In the genomic region with DNA sequence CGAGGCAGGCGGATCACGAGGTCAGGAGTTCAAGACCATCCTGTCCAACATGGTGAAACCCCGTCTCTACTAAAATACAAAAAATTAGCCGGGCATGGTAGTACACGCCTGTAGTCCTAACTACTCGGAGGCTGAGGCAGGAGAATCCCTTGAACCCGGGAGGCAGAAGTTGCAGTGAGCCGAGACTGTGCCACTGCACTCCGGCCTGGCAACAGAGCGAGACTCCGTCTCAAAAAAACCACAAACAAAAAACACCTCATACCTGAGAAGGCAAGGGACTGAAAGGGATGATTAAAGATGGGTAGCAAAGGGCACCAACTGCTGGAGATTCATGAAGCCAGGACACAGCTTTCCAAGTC, we compare ENCODE assay signal across 9 cellular contexts. TPM values are rescaled to one million over a fixed set of nuclear protein-coding genes. Genes with fewer than 3 reads are reported as not detected.
DNase-seq lines count a peak whose midpoint lies in the region; ATAC-seq, FAIRE-seq and TF ChIP-seq lines count a peak whose summit lies in the region.
"Not testable (repeated sequence)": the region's sequence is repeated elsewhere in the genome, so short reads cannot be mapped to it uniquely, and the experiment has no call there.
"Had no signal": no experiment of that assay in that cellular context is flagged by ENCODE, and none has a peak within 500 bp of the region (broad histone marks: within the 10 kb centered on the region; RNA-seq: fewer than 3 reads in every experiment).

No MANE protein-coding gene starts in this region.

- peaks cover 41% of the 10 kb centered on the region for H3K27me3 Mint-ChIP-seq in neural crest cell (ENCODE audit: low read depth)

- peak overlapping the region; percentile 9 for H3K27ac Mint-ChIP-seq in neural crest cell (ENCODE audit: unreplicated experiment)

- TSS peak; percentile 59 for BruUV-seq in HepG2 (replicated peaks; lab: Mats Ljungman, UMichigan)

- H3K4me1 ChIP-seq in OCI-LY3 (ENCODE audit: low read length); spleen: not testable (repeated sequence)
- peaks cover 58% of the 10 kb centered on the region for H3K4me1 ChIP-seq in HepG2 (ENCODE audit: insufficient read depth, low read length)

- in situ Hi-C loops in HepG2 (cut with HindIII; ENCODE audit: extremely low pct_ligation_motif_present, low pct_unique_long_range_greater_than_20kb): not testable (repeated sequence)

- H3K27ac ChIP-seq in OCI-LY3 (ENCODE audit: low read length); spleen: not testable (repeated sequence)
- peak overlapping the region; percentile 88 for H3K27ac ChIP-seq in cingulate gyrus (ENCODE audit: low read depth, low read length)
- peak overlapping the region; percentile 100 for H3K27ac ChIP-seq in HepG2 (ENCODE audit: extremely low read length, insufficient read depth, low read length)

- not testable (repeated sequence) for H3K9me3 Mint-ChIP-seq in neural crest cell

- not testable (repeated sequence) for DNase-seq in HepG2 (ENCODE audit: low spot score); neural crest cell (ENCODE audit: low read depth, low spot score)
- DNase-seq in spleen: peak; percentile 6

- H3K4me2 ChIP-seq in OCI-LY3 (ENCODE audit: low read length): not testable (repeated sequence)
- H3K4me2 ChIP-seq in HepG2 (ENCODE audit: low read depth, low read length): peak overlapping the region; percentile 99

- H3K4me1 Mint-ChIP-seq in neural crest cell: not testable (repeated sequence)

- H3K36me3 Mint-ChIP-seq in neural crest cell (ENCODE audit: low read depth): not testable (repeated sequence)

- not testable (repeated sequence) for FAIRE-seq in HepG2 (lab: Jason Lieb, UNC)

- H4K20me1 ChIP-seq in OCI-LY3 (ENCODE audit: insufficient read depth, low read length); HepG2 (ENCODE audit: insufficient read depth, low read length): not testable (repeated sequence)

- intact Hi-C loops in HepG2 (cut with micrococcal nuclease; ENCODE audit: unreplicated experiment): loop anchor here (1.0 to 2.0 kb wide), 5 partner anchors 14 to 69 kb away; partner anchors contain the start of genes GDF9, KIF3A, SEPTIN8 and UQCRQ
- intact Hi-C loops in spleen (cut with DNase I; ENCODE audit: low total_unique reads): not testable (repeated sequence)

- H3K9me3 ChIP-seq in OCI-LY3 (ENCODE audit: insufficient read depth, low read length); HepG2 (ENCODE audit: low read length); spleen: not testable (repeated sequence)

- H2AFZ ChIP-seq in OCI-LY3 (ENCODE audit: low read depth, low read length): 0 out of 2 replicates have a peak overlapping the region, but pooled peaks have one; percentile 7
- H2AFZ ChIP-seq in HepG2 (ENCODE audit: low read length): not testable (repeated sequence)

- H3K4me3 Mint-ChIP-seq in neural crest cell: not testable (repeated sequence)

- TF ChIP-seq CTCF in OCI-LY3 (IDR thresholded peaks at IDR 0.05; ENCODE audit: low read depth, low read length); HepG2 (CRISPR knock-in tag; IDR thresholded peaks at IDR 0.05); neural crest cell (conservative IDR thresholded peaks at IDR 0.05); spleen (IDR thresholded peaks at IDR 0.05 in 8 of 11, conservative IDR thresholded peaks at IDR 0.05 in 3 of 11): not testable (repeated sequence)

- H3K9ac ChIP-seq in OCI-LY3 (ENCODE audit: low read length): not testable (repeated sequence)
- peak overlapping the region; percentile 99 for H3K9ac ChIP-seq in HepG2 (ENCODE audit: insufficient read depth, low read depth, low read length)

- not testable (repeated sequence) for ATAC-seq in HepG2

- TF ChIP-seq EP300 in HepG2 (IDR thresholded peaks at IDR 0.05; ENCODE audit: low read depth in 2 of 2, low read length in 2 of 2); HepG2 (CRISPR knock-in tag; IDR thresholded peaks at IDR 0.05; ENCODE audit: borderline replicate concordance): not testable (repeated sequence)

- TF ChIP-seq POLR2A in HepG2 (IDR thresholded peaks at IDR 0.05; ENCODE audit: insufficient read depth in 1 of 2, low read depth in 2 of 2, low read length in 2 of 2); spleen (IDR thresholded peaks at IDR 0.05): not testable (repeated sequence)

- POLR2A ChIA-PET in HepG2 (lab: Yijun Ruan, JAX): interaction anchor here (0.8 to 5.8 kb wide), 24 partner anchors 8 to 245 kb away, joined by 3 to 176 read pairs (median 8); partner anchors contain the start of genes GDF9, HSPA4, IL4 and KIF3A

- CTCF ChIA-PET in HepG2 (lab: Yijun Ruan, JAX; ENCODE audit: low intra/inter-chr PET ratio, low total read pairs): interaction anchor here (0.8 to 2.6 kb wide), 3 partner anchors 13 to 76 kb away, joined by 4 to 54 read pairs (median 4); no protein-coding TSS in a partner anchor

- not testable (repeated sequence) for H3K4me3 ChIP-seq in OCI-LY3 (ENCODE audit: low read length); spleen
- H3K4me3 ChIP-seq in HepG2 (replicated peaks in 1 of 3; ENCODE audit: insufficient read depth in 1 of 3, low read depth in 2 of 3, low read length in 3 of 3): peak overlapping the region; percentile 64 to 85 (median 82)

- not testable (repeated sequence) for H3K27me3 ChIP-seq in OCI-LY3 (ENCODE audit: low read depth, low read length); HepG2 (ENCODE audit: control insufficient read depth in 1 of 2, insufficient read depth in 2 of 2, low read length in 2 of 2)
- H3K27me3 ChIP-seq in spleen (replicated peaks in 1 of 7): peaks cover 0 to 53% (median 29%) of the 10 kb centered on the region in 7 donors

- under 1% methylated on average over 12 of the region's 12 CpGs for WGBS in HepG2 (ENCODE audit: low lambda C conversion rate)
- 91 to 97% (median 95%) methylated on average over 12 of the region's 12 CpGs for WGBS in spleen, 5 donors

- not testable (repeated sequence) for TF ChIP-seq RAD21 in HepG2 (CRISPR knock-in tag; IDR thresholded peaks at IDR 0.05)

- H3K79me2 ChIP-seq in OCI-LY3 (ENCODE audit: low read length): not testable (repeated sequence)
- H3K79me2 ChIP-seq in HepG2 (ENCODE audit: insufficient read depth, low read length): peaks cover 12% of the 10 kb centered on the region

- H3K36me3 ChIP-seq in OCI-LY3 (replicated peaks; ENCODE audit: low read depth, low read length); HepG2 (replicated peaks in 1 of 2; ENCODE audit: control insufficient read depth in 1 of 2, insufficient read depth in 2 of 2, low read length in 2 of 2); spleen: not testable (repeated sequence)

RNA-seq across cellular contexts. Expression of gene SOWAHA, which starts 6.3 kb away (rescaled TPM):
- total RNA-seq in HepG2 (2016; rRNA removed; fragmentation: Illumina TruSeq; extraction: Trizol) (1.9 and 2.0 TPM in 2 replicates), neural crest cell (not detected in 2 replicates), spleen (not detected)
- 0.35 and 0.40 TPM in 2 replicates for total RNA-seq in HepG2 (2016; cell fraction: cytosol; rRNA removed; fragmentation: Illumina TruSeq; extraction: Trizol; ENCODE audit: low read depth)
- total RNA-seq in HepG2 (2016; cell fraction: insoluble cytoplasmic fraction; rRNA removed; fragmentation: Illumina TruSeq; extraction: Trizol): 2.0 and 2.2 TPM in 2 replicates
- total RNA-seq in HepG2 (2016; cell fraction: membrane; rRNA removed; fragmentation: Illumina TruSeq; extraction: Trizol): 1.4 and 1.6 TPM in 2 replicates
- total RNA-seq in HepG2 (2016; cell fraction: nucleus; rRNA removed; fragmentation: Illumina TruSeq; extraction: Trizol): 1.1 and 1.6 TPM in 2 replicates
- polyA plus RNA-seq in HepG2 (2011; rRNA removed) (0.82 and 0.95 TPM in 2 replicates), spleen (under 1 TPM; 0.03 to 0.56 (median 0.24) TPM)
- 0.88 and 1.0 TPM in 2 replicates for polyA plus RNA-seq in HepG2 (2011; cell fraction: cytosol; rRNA removed)
- polyA plus RNA-seq in HepG2 (2011; cell fraction: nucleus; rRNA removed): 0.57 and 0.77 TPM in 2 replicates
- polyA plus RNA-seq in HepG2 (2012): 0.73 and 0.79 TPM in 2 replicates
- 0.28 and 0.41 TPM in 2 replicates for polyA plus RNA-seq in HepG2 (2016; cell fraction: cytosol; fragmentation: Illumina TruSeq; extraction: Trizol; ENCODE audit: low read depth)
- polyA plus RNA-seq in HepG2 (2016; cell fraction: insoluble cytoplasmic fraction; fragmentation: Illumina TruSeq; extraction: Trizol; ENCODE audit: low read depth): 2.7 and 2.9 TPM in 2 replicates
- polyA plus RNA-seq in HepG2 (2016; cell fraction: membrane; fragmentation: Illumina TruSeq; extraction: Trizol; ENCODE audit: low read depth): 1.2 and 1.3 TPM in 2 replicates
- 1.7 and 1.8 TPM in 2 replicates for polyA plus RNA-seq in HepG2 (2016; cell fraction: nucleus; fragmentation: Illumina TruSeq; extraction: Trizol; ENCODE audit: insufficient read depth, low read depth)
- 2.2 TPM in 1 of 2 replicates, not detected in the other for polyA minus RNA-seq in HepG2 (2011; rRNA and poly(A)+ RNA removed; ENCODE audit: low replicate concordance)
- 0.49 and 1.1 TPM in 2 replicates for polyA minus RNA-seq in HepG2 (2011; cell fraction: cytosol; rRNA and poly(A)+ RNA removed)
- polyA minus RNA-seq in HepG2 (2011; cell fraction: nucleus; rRNA and poly(A)+ RNA removed): 0.62 and 0.64 TPM in 2 replicates
- total RNA-seq: CD8-positive, alpha-beta T cell; OCI-LY7; RPMI7951 had no signal

RNA-seq across cellular contexts. Expression of gene SHROOM1, which starts 23.7 kb away (rescaled TPM):
- total RNA-seq in HepG2 (2016; rRNA removed; fragmentation: Illumina TruSeq; extraction: Trizol) (8.9 and 18.2 TPM in 2 replicates), neural crest cell (5.7 and 6.5 TPM in 2 replicates), spleen (10 to 100 TPM in 2 of 7 donors, 1 to 10 TPM in 5; 1.8 to 26.1 (median 4.0) TPM)
- total RNA-seq in HepG2 (2016; cell fraction: cytosol; rRNA removed; fragmentation: Illumina TruSeq; extraction: Trizol; ENCODE audit: low read depth): 2.9 and 3.0 TPM in 2 replicates
- total RNA-seq in HepG2 (2016; cell fraction: insoluble cytoplasmic fraction; rRNA removed; fragmentation: Illumina TruSeq; extraction: Trizol): 8.5 and 16.1 TPM in 2 replicates
- total RNA-seq in HepG2 (2016; cell fraction: membrane; rRNA removed; fragmentation: Illumina TruSeq; extraction: Trizol): 6.2 and 8.3 TPM in 2 replicates
- 14.0 and 18.5 TPM in 2 replicates for total RNA-seq in HepG2 (2016; cell fraction: nucleus; rRNA removed; fragmentation: Illumina TruSeq; extraction: Trizol)
- polyA plus RNA-seq in HepG2 (2011; rRNA removed) (25.7 and 34.5 TPM in 2 replicates), spleen (1 to 10 TPM; 1.1 to 2.8 (median 1.4) TPM)
- polyA plus RNA-seq in HepG2 (2011; cell fraction: cytosol; rRNA removed): 18.4 and 21.6 TPM in 2 replicates
- 60.0 and 62.0 TPM in 2 replicates for polyA plus RNA-seq in HepG2 (2011; cell fraction: nucleus; rRNA removed)
- 12.5 and 16.7 TPM in 2 replicates for polyA plus RNA-seq in HepG2 (2012)
- polyA plus RNA-seq in HepG2 (2016; cell fraction: cytosol; fragmentation: Illumina TruSeq; extraction: Trizol; ENCODE audit: low read depth): 2.1 and 2.2 TPM in 2 replicates
- 11.5 and 14.1 TPM in 2 replicates for polyA plus RNA-seq in HepG2 (2016; cell fraction: insoluble cytoplasmic fraction; fragmentation: Illumina TruSeq; extraction: Trizol; ENCODE audit: low read depth)
- polyA plus RNA-seq in HepG2 (2016; cell fraction: membrane; fragmentation: Illumina TruSeq; extraction: Trizol; ENCODE audit: low read depth): 4.6 and 5.0 TPM in 2 replicates
- polyA plus RNA-seq in HepG2 (2016; cell fraction: nucleus; fragmentation: Illumina TruSeq; extraction: Trizol; ENCODE audit: insufficient read depth, low read depth): 52.3 and 58.0 TPM in 2 replicates
- polyA minus RNA-seq in HepG2 (2011; rRNA and poly(A)+ RNA removed; ENCODE audit: low replicate concordance): 10.1 and 31.5 TPM in 2 replicates
- polyA minus RNA-seq in HepG2 (2011; cell fraction: cytosol; rRNA and poly(A)+ RNA removed): 14.4 and 20.5 TPM in 2 replicates
- polyA minus RNA-seq in HepG2 (2011; cell fraction: nucleus; rRNA and poly(A)+ RNA removed): 29.1 and 42.4 TPM in 2 replicates

RNA-seq across cellular contexts. Expression of gene SEPTIN8, which starts 29.7 kb away (rescaled TPM):
- total RNA-seq in HepG2 (2016; rRNA removed; fragmentation: Illumina TruSeq; extraction: Trizol) (49.9 and 50.7 TPM in 2 replicates), neural crest cell (71.1 and 71.4 TPM in 2 replicates), spleen (10 to 100 TPM; 11.5 to 29.8 (median 19.8) TPM)
- 13.3 and 15.3 TPM in 2 replicates for total RNA-seq in HepG2 (2016; cell fraction: cytosol; rRNA removed; fragmentation: Illumina TruSeq; extraction: Trizol; ENCODE audit: low read depth)
- 44.4 and 46.1 TPM in 2 replicates for total RNA-seq in HepG2 (2016; cell fraction: insoluble cytoplasmic fraction; rRNA removed; fragmentation: Illumina TruSeq; extraction: Trizol)
- 36.1 and 39.7 TPM in 2 replicates for total RNA-seq in HepG2 (2016; cell fraction: membrane; rRNA removed; fragmentation: Illumina TruSeq; extraction: Trizol)
- 44.2 and 49.8 TPM in 2 replicates for total RNA-seq in HepG2 (2016; cell fraction: nucleus; rRNA removed; fragmentation: Illumina TruSeq; extraction: Trizol)
- polyA plus RNA-seq in HepG2 (2011; rRNA removed) (41.4 and 52.4 TPM in 2 replicates), spleen (10 to 100 TPM in 1 of 3 donors, 1 to 10 TPM in 2; 6.1 to 13.3 (median 7.5) TPM)
- polyA plus RNA-seq in HepG2 (2011; cell fraction: cytosol; rRNA removed): 28.0 and 28.2 TPM in 2 replicates
- polyA plus RNA-seq in HepG2 (2011; cell fraction: nucleus; rRNA removed): 111 and 114 TPM in 2 replicates
- polyA plus RNA-seq in HepG2 (2012): 25.3 and 37.5 TPM in 2 replicates
- 13.8 and 15.1 TPM in 2 replicates for polyA plus RNA-seq in HepG2 (2016; cell fraction: cytosol; fragmentation: Illumina TruSeq; extraction: Trizol; ENCODE audit: low read depth)
- polyA plus RNA-seq in HepG2 (2016; cell fraction: insoluble cytoplasmic fraction; fragmentation: Illumina TruSeq; extraction: Trizol; ENCODE audit: low read depth): 42.4 and 53.4 TPM in 2 replicates
- polyA plus RNA-seq in HepG2 (2016; cell fraction: membrane; fragmentation: Illumina TruSeq; extraction: Trizol; ENCODE audit: low read depth): 26.2 and 28.3 TPM in 2 replicates
- 65.8 and 78.0 TPM in 2 replicates for polyA plus RNA-seq in HepG2 (2016; cell fraction: nucleus; fragmentation: Illumina TruSeq; extraction: Trizol; ENCODE audit: insufficient read depth, low read depth)
- 18.7 and 34.8 TPM in 2 replicates for polyA minus RNA-seq in HepG2 (2011; rRNA and poly(A)+ RNA removed; ENCODE audit: low replicate concordance)
- polyA minus RNA-seq in HepG2 (2011; cell fraction: cytosol; rRNA and poly(A)+ RNA removed): 17.4 TPM in 2 replicates
- 40.3 and 47.5 TPM in 2 replicates for polyA minus RNA-seq in HepG2 (2011; cell fraction: nucleus; rRNA and poly(A)+ RNA removed)

RNA-seq across cellular contexts. Expression of gene GDF9, which starts 59.5 kb away (rescaled TPM):
- total RNA-seq in HepG2 (2016; rRNA removed; fragmentation: Illumina TruSeq; extraction: Trizol) (0.07 and 0.38 TPM in 2 replicates), neural crest cell (0.49 and 0.89 TPM in 2 replicates), spleen (under 1 TPM in 4 of 7 donors, not detected in 3; 0.17 to 0.40 (median 0.34) TPM)
- total RNA-seq in HepG2 (2016; cell fraction: cytosol; rRNA removed; fragmentation: Illumina TruSeq; extraction: Trizol; ENCODE audit: low read depth): 0.20 and 0.71 TPM in 2 replicates
- total RNA-seq in HepG2 (2016; cell fraction: insoluble cytoplasmic fraction; rRNA removed; fragmentation: Illumina TruSeq; extraction: Trizol): 0.15 and 0.49 TPM in 2 replicates
- total RNA-seq in HepG2 (2016; cell fraction: membrane; rRNA removed; fragmentation: Illumina TruSeq; extraction: Trizol): 0.46 and 0.55 TPM in 2 replicates
- total RNA-seq in HepG2 (2016; cell fraction: nucleus; rRNA removed; fragmentation: Illumina TruSeq; extraction: Trizol): 0.60 and 0.65 TPM in 2 replicates
- polyA plus RNA-seq in HepG2 (2011; rRNA removed) (0.33 and 0.50 TPM in 2 replicates), spleen (under 1 TPM; 0.29 to 0.59 (median 0.56) TPM)
- 0.09 and 0.24 TPM in 2 replicates for polyA plus RNA-seq in HepG2 (2011; cell fraction: cytosol; rRNA removed)
- 0.51 and 0.68 TPM in 2 replicates for polyA plus RNA-seq in HepG2 (2011; cell fraction: nucleus; rRNA removed)
- polyA plus RNA-seq in HepG2 (2012): 0.16 and 0.20 TPM in 2 replicates
- 0.07 and 0.37 TPM in 2 replicates for polyA plus RNA-seq in HepG2 (2016; cell fraction: cytosol; fragmentation: Illumina TruSeq; extraction: Trizol; ENCODE audit: low read depth)
- 0.21 and 0.23 TPM in 2 replicates for polyA plus RNA-seq in HepG2 (2016; cell fraction: insoluble cytoplasmic fraction; fragmentation: Illumina TruSeq; extraction: Trizol; ENCODE audit: low read depth)
- 0.21 and 0.26 TPM in 2 replicates for polyA plus RNA-seq in HepG2 (2016; cell fraction: membrane; fragmentation: Illumina TruSeq; extraction: Trizol; ENCODE audit: low read depth)
- 0.92 and 1.0 TPM in 2 replicates for polyA plus RNA-seq in HepG2 (2016; cell fraction: nucleus; fragmentation: Illumina TruSeq; extraction: Trizol; ENCODE audit: insufficient read depth, low read depth)
- 0.21 and 0.84 TPM in 2 replicates for polyA minus RNA-seq in HepG2 (2011; rRNA and poly(A)+ RNA removed; ENCODE audit: low replicate concordance)
- polyA minus RNA-seq in HepG2 (2011; cell fraction: cytosol; rRNA and poly(A)+ RNA removed): not detected in 2 replicates
- 0.64 and 2.0 TPM in 2 replicates for polyA minus RNA-seq in HepG2 (2011; cell fraction: nucleus; rRNA and poly(A)+ RNA removed)
- total RNA-seq: M059J had no signal

RNA-seq across cellular contexts. Expression of gene CCNI2, which starts 59.6 kb away (rescaled TPM):
- not detected in 2 replicates for total RNA-seq in HepG2 (2016; rRNA removed; fragmentation: Illumina TruSeq; extraction: Trizol)
- not detected in 2 replicates for total RNA-seq in HepG2 (2016; cell fraction: cytosol; rRNA removed; fragmentation: Illumina TruSeq; extraction: Trizol; ENCODE audit: low read depth)
- total RNA-seq in HepG2 (2016; cell fraction: insoluble cytoplasmic fraction; rRNA removed; fragmentation: Illumina TruSeq; extraction: Trizol): not detected in 2 replicates
- total RNA-seq in HepG2 (2016; cell fraction: membrane; rRNA removed; fragmentation: Illumina TruSeq; extraction: Trizol): not detected in 2 replicates
- not detected in 2 replicates for total RNA-seq in HepG2 (2016; cell fraction: nucleus; rRNA removed; fragmentation: Illumina TruSeq; extraction: Trizol)
- polyA plus RNA-seq in HepG2 (2011; rRNA removed): 0.03 TPM in 1 of 2 replicates, not detected in the other
- not detected in 2 replicates for polyA plus RNA-seq in HepG2 (2011; cell fraction: cytosol; rRNA removed)
- not detected in 2 replicates for polyA plus RNA-seq in HepG2 (2011; cell fraction: nucleus; rRNA removed)
- polyA plus RNA-seq in HepG2 (2012): 0.86 and 1.2 TPM in 2 replicates
- not detected in 2 replicates for polyA plus RNA-seq in HepG2 (2016; cell fraction: cytosol; fragmentation: Illumina TruSeq; extraction: Trizol; ENCODE audit: low read depth)
- not detected in 2 replicates for polyA plus RNA-seq in HepG2 (2016; cell fraction: insoluble cytoplasmic fraction; fragmentation: Illumina TruSeq; extraction: Trizol; ENCODE audit: low read depth)
- polyA plus RNA-seq in HepG2 (2016; cell fraction: membrane; fragmentation: Illumina TruSeq; extraction: Trizol; ENCODE audit: low read depth): not detected in 2 replicates
- polyA plus RNA-seq in HepG2 (2016; cell fraction: nucleus; fragmentation: Illumina TruSeq; extraction: Trizol; ENCODE audit: insufficient read depth, low read depth): not detected in 2 replicates
- polyA minus RNA-seq in HepG2 (2011; rRNA and poly(A)+ RNA removed; ENCODE audit: low replicate concordance): not detected in 2 replicates
- polyA minus RNA-seq in HepG2 (2011; cell fraction: cytosol; rRNA and poly(A)+ RNA removed): not detected in 2 replicates
- polyA minus RNA-seq in HepG2 (2011; cell fraction: nucleus; rRNA and poly(A)+ RNA removed): not detected in 2 replicates
- total RNA-seq in neural crest cell: not detected in 2 replicates
- total RNA-seq in spleen: 1 to 10 TPM in 5 of 7 donors, under 1 TPM in 2; 0.19 to 5.2 (median 1.1) TPM
- under 1 TPM; 0.32 to 0.91 (median 0.36) TPM for polyA plus RNA-seq in spleen
- total RNA-seq: M059J, OCI-LY7, RPMI7951 had no signal
